10 cellular contexts compared by ENCODE assay signal in the genomic region with DNA sequence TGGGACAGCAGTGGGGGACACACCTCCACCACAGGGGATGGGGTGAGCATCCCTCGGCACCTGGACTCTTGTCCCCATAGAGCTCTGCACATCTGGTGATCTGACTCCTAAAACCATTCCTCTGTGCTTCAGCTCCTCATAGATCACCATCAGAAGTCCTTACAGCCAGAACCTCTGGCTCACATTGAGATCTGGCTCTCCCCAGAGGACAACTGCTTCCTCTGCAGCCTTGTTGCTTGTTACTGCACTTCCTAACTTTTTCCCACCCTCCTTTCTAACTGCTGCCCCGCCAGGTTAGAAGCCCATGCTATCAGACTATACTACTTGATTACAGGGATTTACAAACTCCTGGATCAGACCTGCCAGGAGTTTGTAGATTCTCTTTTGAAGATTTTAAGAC.
DNase-seq lines count a peak whose midpoint lies in the region; ATAC-seq and TF ChIP-seq lines count a peak whose summit lies in the region.
"Had no signal": no experiment of that assay in that cellular context is flagged by ENCODE, and none has a peak within 500 bp of the region (broad histone marks: within the 10 kb centered on the region; RNA-seq: fewer than 3 reads in every experiment).

No MANE protein-coding gene starts in this region.

- H3K4me3 ChIP-seq in AG04449 (ENCODE audit: low read depth, low read length) (no peak overlapping the region), GM23338 (no peak overlapping the region)

- no peaks in the 10 kb centered on the region for H3K79me2 ChIP-seq in GM23338 (replicated peaks; ENCODE audit: insufficient read depth)

- no peaks in the 10 kb centered on the region for H3K9me2 ChIP-seq in GM23338 (ENCODE audit: insufficient read depth)

- CTCF ChIA-PET in AG04449 (lab: Yijun Ruan, JAX), result interaction anchor here (0.9 to 2.9 kb wide), 6 partner anchors 18 to 453 kb away, joined by 3 to 9 read pairs (median 4); no protein-coding TSS in a partner anchor

- H3K27ac ChIP-seq in GM23338 (ENCODE audit: low read depth) (no peak overlapping the region), VCaP (no peak overlapping the region)

- POLR2A ChIA-PET in AG04449 (lab: Yijun Ruan, JAX), result no interaction called here

- H3K36me3 ChIP-seq in GM23338 (ENCODE audit: insufficient read depth), result no peaks in the 10 kb centered on the region

- H3K4me1 ChIP-seq in GM23338 (ENCODE audit: insufficient read depth), result peaks cover 7% of the 10 kb centered on the region; the same call in 1 of the 2 replicates

- no peaks in the 10 kb centered on the region for H3F3A ChIP-seq in GM23338 (replicated peaks; ENCODE audit: low read depth)

- H3K4me2 ChIP-seq in GM23338, result no peak overlapping the region

- H3K27me3 ChIP-seq in GM23338 (ENCODE audit: insufficient read depth), result no peaks in the 10 kb centered on the region

- no peak for DNase-seq in AG04449 (ENCODE audit: low read depth, low spot score)
- DNase-seq in GM23338 (ENCODE audit: low spot score), result peak; percentile 36
- peak; percentile 25 for DNase-seq in hepatic stellate cell (ENCODE audit: low spot score)
- no peak for DNase-seq in KG1 (lab: John Stamatoyannopoulos, UW)
- DNase-seq in NCI-H1105 (lab: John Stamatoyannopoulos, UW), result no peak
- no peak for DNase-seq in inferior parietal cortex (ENCODE audit: extremely low spot score)

- H4K20me1 ChIP-seq in GM23338 (replicated peaks; ENCODE audit: insufficient read depth), result no peaks in the 10 kb centered on the region

- ATAC-seq in GM23338, result peak; percentile 87
- ATAC-seq in HG03439 (IDR thresholded peaks at IDR 0.05; ENCODE audit: unreplicated experiment), result no peak

- H3K4me3 Mint-ChIP-seq in GM23338, result no peak overlapping the region
- H3K4me3 Mint-ChIP-seq: activated naive CD4-positive, alpha-beta T cell treated with anti-CD3 and anti-CD28 coated beads, Interleukin-2, amount 50 U/mL, for 24 hours; stimulated activated naive CD8-positive, alpha-beta T cell treated with anti-CD3 and anti-CD28 coated beads, Interleukin-15, Interleukin-2, amounts not matched to agents 100 ng/mL and 50 ng/mL, for 24 hours had no signal

- no peaks in the 10 kb centered on the region for H3K9me3 Mint-ChIP-seq in GM23338
- H3K9me3 Mint-ChIP-seq: activated naive CD4-positive, alpha-beta T cell treated with anti-CD3 and anti-CD28 coated beads, Interleukin-2, amount 50 U/mL, for 24 hours; stimulated activated naive CD8-positive, alpha-beta T cell treated with anti-CD3 and anti-CD28 coated beads, Interleukin-15, Interleukin-2, amounts not matched to agents 100 ng/mL and 50 ng/mL, for 24 hours had no signal

- peaks cover 18% of the 10 kb centered on the region for H3K4me1 Mint-ChIP-seq in GM23338
- H3K4me1 Mint-ChIP-seq: activated naive CD4-positive, alpha-beta T cell treated with anti-CD3 and anti-CD28 coated beads, Interleukin-2, amount 50 U/mL, for 24 hours had no signal

- H3K27me3 Mint-ChIP-seq in GM23338 (ENCODE audit: insufficient read depth, low read depth, poor library complexity), result no peaks in the 10 kb centered on the region
- H3K27me3 Mint-ChIP-seq: activated naive CD4-positive, alpha-beta T cell treated with anti-CD3 and anti-CD28 coated beads, Interleukin-2, amount 50 U/mL, for 24 hours; stimulated activated naive CD8-positive, alpha-beta T cell treated with anti-CD3 and anti-CD28 coated beads, Interleukin-15, Interleukin-2, amounts not matched to agents 100 ng/mL and 50 ng/mL, for 24 hours had no signal

- no peak overlapping the region; the same call in 1 of the 2 replicates for H3K27ac Mint-ChIP-seq in GM23338
- H3K27ac Mint-ChIP-seq: activated naive CD4-positive, alpha-beta T cell treated with anti-CD3 and anti-CD28 coated beads, Interleukin-2, amount 50 U/mL, for 24 hours; stimulated activated naive CD8-positive, alpha-beta T cell treated with anti-CD3 and anti-CD28 coated beads, Interleukin-15, Interleukin-2, amounts not matched to agents 100 ng/mL and 50 ng/mL, for 24 hours had no signal

- H3K36me3 Mint-ChIP-seq in GM23338 (ENCODE audit: low read depth), result no peaks in the 10 kb centered on the region

- peak; percentile 42 for TF ChIP-seq CTCF in AG04449 (IDR thresholded peaks at IDR 0.05; ENCODE audit: insufficient read depth, low read length, missing control alignments)
- TF ChIP-seq CTCF in GM23338 (conservative IDR thresholded peaks at IDR 0.05; ENCODE audit: low read depth in 2 of 2), result peak; percentile 21 to 46; a peak in 3 of 4 replicates
- peak; percentile 38 for TF ChIP-seq CTCF in VCaP (conservative IDR thresholded peaks at IDR 0.05)

- no peak overlapping the region for H2AFZ ChIP-seq in GM23338

TF ChIP-seq in GM23338, 12 proteins besides CTCF, POLR2A, EP300 and RAD21 (continues in another document):
- TF ChIP-seq, protein P1, sequence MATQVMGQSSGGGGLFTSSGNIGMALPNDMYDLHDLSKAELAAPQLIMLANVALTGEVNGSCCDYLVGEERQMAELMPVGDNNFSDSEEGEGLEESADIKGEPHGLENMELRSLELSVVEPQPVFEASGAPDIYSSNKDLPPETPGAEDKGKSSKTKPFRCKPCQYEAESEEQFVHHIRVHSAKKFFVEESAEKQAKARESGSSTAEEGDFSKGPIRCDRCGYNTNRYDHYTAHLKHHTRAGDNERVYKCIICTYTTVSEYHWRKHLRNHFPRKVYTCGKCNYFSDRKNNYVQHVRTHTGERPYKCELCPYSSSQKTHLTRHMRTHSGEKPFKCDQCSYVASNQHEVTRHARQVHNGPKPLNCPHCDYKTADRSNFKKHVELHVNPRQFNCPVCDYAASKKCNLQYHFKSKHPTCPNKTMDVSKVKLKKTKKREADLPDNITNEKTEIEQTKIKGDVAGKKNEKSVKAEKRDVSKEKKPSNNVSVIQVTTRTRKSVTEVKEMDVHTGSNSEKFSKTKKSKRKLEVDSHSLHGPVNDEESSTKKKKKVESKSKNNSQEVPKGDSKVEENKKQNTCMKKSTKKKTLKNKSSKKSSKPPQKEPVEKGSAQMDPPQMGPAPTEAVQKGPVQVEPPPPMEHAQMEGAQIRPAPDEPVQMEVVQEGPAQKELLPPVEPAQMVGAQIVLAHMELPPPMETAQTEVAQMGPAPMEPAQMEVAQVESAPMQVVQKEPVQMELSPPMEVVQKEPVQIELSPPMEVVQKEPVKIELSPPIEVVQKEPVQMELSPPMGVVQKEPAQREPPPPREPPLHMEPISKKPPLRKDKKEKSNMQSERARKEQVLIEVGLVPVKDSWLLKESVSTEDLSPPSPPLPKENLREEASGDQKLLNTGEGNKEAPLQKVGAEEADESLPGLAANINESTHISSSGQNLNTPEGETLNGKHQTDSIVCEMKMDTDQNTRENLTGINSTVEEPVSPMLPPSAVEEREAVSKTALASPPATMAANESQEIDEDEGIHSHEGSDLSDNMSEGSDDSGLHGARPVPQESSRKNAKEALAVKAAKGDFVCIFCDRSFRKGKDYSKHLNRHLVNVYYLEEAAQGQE (IDR thresholded peaks at IDR 0.05; ENCODE audit: unreplicated experiment), result no peak

Comparison
In these comparisons a context has a peak if more than half of its experiments do, and no peak if none do; other contexts are left out.
1. DNase-seq: peak in GM23338 (single experiment) and hepatic stellate cell (single experiment); none in AG04449 (single experiment), KG1 (single experiment), NCI-H1105 (single experiment) and inferior parietal cortex (single experiment).
2. Peak in every context shown above with its lines, with median percentiles within 50 percentile points of each other: CTCF ChIP-seq.